Comparison of ENCODE assay signal across 1 cellular context in genomic region chr9:124350485-124351263, GRCh38.
TF ChIP-seq lines count a peak whose summit lies in the region.

No MANE protein-coding gene starts in this region.

TF ChIP-seq in HepG2, 621 proteins besides CTCF, POLR2A, EP300 and RAD21 (continued from another document and continues in another):
- TF ChIP-seq ZNF713 (CRISPR knock-in tag; IDR thresholded peaks at IDR 0.05), result no peak
- peak; percentile 49; the same call in 1 of the 2 replicates for TF ChIP-seq ZBTB33 (CRISPR knock-in tag; IDR thresholded peaks at IDR 0.05)
- TF ChIP-seq XRCC5 (optimal IDR thresholded peaks at IDR 0.05; ENCODE audit: low read length), result no peak
- peak; percentile 51; the same call in 1 of the 2 replicates for TF ChIP-seq HDAC2 (CRISPR knock-in tag; IDR thresholded peaks at IDR 0.05)
- TF ChIP-seq, protein P1, sequence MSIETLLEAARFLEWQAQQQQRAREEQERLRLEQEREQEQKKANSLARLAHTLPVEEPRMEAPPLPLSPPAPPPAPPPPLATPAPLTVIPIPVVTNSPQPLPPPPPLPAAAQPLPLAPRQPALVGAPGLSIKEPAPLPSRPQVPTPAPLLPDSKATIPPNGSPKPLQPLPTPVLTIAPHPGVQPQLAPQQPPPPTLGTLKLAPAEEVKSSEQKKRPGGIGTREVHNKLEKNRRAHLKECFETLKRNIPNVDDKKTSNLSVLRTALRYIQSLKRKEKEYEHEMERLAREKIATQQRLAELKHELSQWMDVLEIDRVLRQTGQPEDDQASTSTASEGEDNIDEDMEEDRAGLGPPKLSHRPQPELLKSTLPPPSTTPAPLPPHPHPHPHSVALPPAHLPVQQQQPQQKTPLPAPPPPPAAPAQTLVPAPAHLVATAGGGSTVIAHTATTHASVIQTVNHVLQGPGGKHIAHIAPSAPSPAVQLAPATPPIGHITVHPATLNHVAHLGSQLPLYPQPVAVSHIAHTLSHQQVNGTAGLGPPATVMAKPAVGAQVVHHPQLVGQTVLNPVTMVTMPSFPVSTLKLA (IDR thresholded peaks at IDR 0.05), result peak; percentile 24; the same call in 1 of the 2 replicates
- no peak for TF ChIP-seq TSC22D2 (CRISPR knock-in tag; IDR thresholded peaks at IDR 0.05; ENCODE audit: borderline replicate concordance)
- TF ChIP-seq ZBTB38 (CRISPR knock-in tag; IDR thresholded peaks at IDR 0.05), result 0 out of 2 replicates have a peak, but pooled peaks have one; percentile 28
- peak; percentile 44; the same call in 1 of the 2 replicates for TF ChIP-seq REL (CRISPR knock-in tag; conservative IDR thresholded peaks at IDR 0.05)
- TF ChIP-seq ZBTB26 (CRISPR knock-in tag; IDR thresholded peaks at IDR 0.05; ENCODE audit: borderline replicate concordance), result no peak
- TF ChIP-seq MXI1 (IDR thresholded peaks at IDR 0.05; ENCODE audit: borderline replicate concordance, low read depth, low read length), result peak; percentile 42; the same call in 1 of the 3 replicates
- no peak for TF ChIP-seq SMAD9 (CRISPR knock-in tag; IDR thresholded peaks at IDR 0.05)
- no peak for TF ChIP-seq SMAD3 (CRISPR knock-in tag; IDR thresholded peaks at IDR 0.05)
- no peak for TF ChIP-seq ZXDC (CRISPR knock-in tag; IDR thresholded peaks at IDR 0.05)
- TF ChIP-seq ZNF766 (CRISPR knock-in tag; IDR thresholded peaks at IDR 0.05; ENCODE audit: borderline replicate concordance), result 0 out of 2 replicates have a peak, but pooled peaks have one; percentile 23
- no peak for TF ChIP-seq RFX1 (IDR thresholded peaks at IDR 0.05)
- TF ChIP-seq HNF4A (CRISPR knock-in tag; IDR thresholded peaks at IDR 0.05), result peak; percentile 88
- no peak for TF ChIP-seq KAT7 (CRISPR knock-in tag; IDR thresholded peaks at IDR 0.05; ENCODE audit: borderline replicate concordance)
- TF ChIP-seq ATM (IDR thresholded peaks at IDR 0.05; ENCODE audit: borderline replicate concordance), result no peak
- no peak for TF ChIP-seq MAFF (IDR thresholded peaks at IDR 0.05; ENCODE audit: low read depth, low read length)
- no peak for TF ChIP-seq MBNL3 (CRISPR knock-in tag; conservative IDR thresholded peaks at IDR 0.05)
- TF ChIP-seq HOXA3 (CRISPR knock-in tag; IDR thresholded peaks at IDR 0.05), result 0 out of 2 replicates have a peak, but pooled peaks have one; percentile 28
- TF ChIP-seq TFAP4 (IDR thresholded peaks at IDR 0.05; ENCODE audit: borderline replicate concordance, low read depth), result peak; percentile 95
- TF ChIP-seq FOXO1 (CRISPR knock-in tag; IDR thresholded peaks at IDR 0.05), result 0 out of 2 replicates have a peak, but pooled peaks have one; percentile 28
- no peak for TF ChIP-seq ZNF20 (CRISPR knock-in tag; IDR thresholded peaks at IDR 0.05)
- TF ChIP-seq, protein P2, sequence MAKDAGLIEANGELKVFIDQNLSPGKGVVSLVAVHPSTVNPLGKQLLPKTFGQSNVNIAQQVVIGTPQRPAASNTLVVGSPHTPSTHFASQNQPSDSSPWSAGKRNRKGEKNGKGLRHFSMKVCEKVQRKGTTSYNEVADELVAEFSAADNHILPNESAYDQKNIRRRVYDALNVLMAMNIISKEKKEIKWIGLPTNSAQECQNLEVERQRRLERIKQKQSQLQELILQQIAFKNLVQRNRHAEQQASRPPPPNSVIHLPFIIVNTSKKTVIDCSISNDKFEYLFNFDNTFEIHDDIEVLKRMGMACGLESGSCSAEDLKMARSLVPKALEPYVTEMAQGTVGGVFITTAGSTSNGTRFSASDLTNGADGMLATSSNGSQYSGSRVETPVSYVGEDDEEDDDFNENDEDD (CRISPR knock-in tag; IDR thresholded peaks at IDR 0.05; ENCODE audit: borderline replicate concordance), result no peak
- TF ChIP-seq SOX6 (IDR thresholded peaks at IDR 0.05), result no peak
- TF ChIP-seq SOX6 (CRISPR knock-in tag; IDR thresholded peaks at IDR 0.05), result peak; percentile 54; the same call in 1 of the 2 replicates
- TF ChIP-seq FOSL1 (CRISPR knock-in tag; IDR thresholded peaks at IDR 0.05; ENCODE audit: borderline replicate concordance), result no peak
- peak; percentile 55; the same call in 1 of the 2 replicates for TF ChIP-seq SPEN (CRISPR knock-in tag; IDR thresholded peaks at IDR 0.05; ENCODE audit: low read depth)
- no peak for TF ChIP-seq EEA1 (CRISPR knock-in tag; IDR thresholded peaks at IDR 0.05; ENCODE audit: borderline replicate concordance)
- TF ChIP-seq PATZ1 (CRISPR knock-in tag; IDR thresholded peaks at IDR 0.05), result 0 out of 2 replicates have a peak, but pooled peaks have one; percentile 30
- TF ChIP-seq, protein P3, sequence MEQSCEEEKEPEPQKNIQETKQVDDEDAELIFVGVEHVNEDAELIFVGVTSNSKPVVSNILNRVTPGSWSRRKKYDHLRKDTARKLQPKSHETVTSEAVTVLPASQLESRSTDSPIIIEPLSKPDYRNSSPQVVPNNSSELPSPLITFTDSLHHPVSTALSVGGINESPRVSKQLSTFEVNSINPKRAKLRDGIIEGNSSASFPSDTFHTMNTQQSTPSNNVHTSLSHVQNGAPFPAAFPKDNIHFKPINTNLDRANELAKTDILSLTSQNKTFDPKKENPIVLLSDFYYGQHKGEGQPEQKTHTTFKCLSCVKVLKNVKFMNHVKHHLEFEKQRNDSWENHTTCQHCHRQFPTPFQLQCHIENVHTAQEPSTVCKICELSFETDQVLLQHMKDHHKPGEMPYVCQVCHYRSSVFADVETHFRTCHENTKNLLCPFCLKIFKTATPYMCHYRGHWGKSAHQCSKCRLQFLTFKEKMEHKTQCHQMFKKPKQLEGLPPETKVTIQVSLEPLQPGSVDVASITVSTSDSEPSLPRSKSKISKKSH (CRISPR knock-in tag; IDR thresholded peaks at IDR 0.05; ENCODE audit: borderline replicate concordance), result peak; percentile 28; the same call in 1 of the 2 replicates
- TF ChIP-seq, protein P4, sequence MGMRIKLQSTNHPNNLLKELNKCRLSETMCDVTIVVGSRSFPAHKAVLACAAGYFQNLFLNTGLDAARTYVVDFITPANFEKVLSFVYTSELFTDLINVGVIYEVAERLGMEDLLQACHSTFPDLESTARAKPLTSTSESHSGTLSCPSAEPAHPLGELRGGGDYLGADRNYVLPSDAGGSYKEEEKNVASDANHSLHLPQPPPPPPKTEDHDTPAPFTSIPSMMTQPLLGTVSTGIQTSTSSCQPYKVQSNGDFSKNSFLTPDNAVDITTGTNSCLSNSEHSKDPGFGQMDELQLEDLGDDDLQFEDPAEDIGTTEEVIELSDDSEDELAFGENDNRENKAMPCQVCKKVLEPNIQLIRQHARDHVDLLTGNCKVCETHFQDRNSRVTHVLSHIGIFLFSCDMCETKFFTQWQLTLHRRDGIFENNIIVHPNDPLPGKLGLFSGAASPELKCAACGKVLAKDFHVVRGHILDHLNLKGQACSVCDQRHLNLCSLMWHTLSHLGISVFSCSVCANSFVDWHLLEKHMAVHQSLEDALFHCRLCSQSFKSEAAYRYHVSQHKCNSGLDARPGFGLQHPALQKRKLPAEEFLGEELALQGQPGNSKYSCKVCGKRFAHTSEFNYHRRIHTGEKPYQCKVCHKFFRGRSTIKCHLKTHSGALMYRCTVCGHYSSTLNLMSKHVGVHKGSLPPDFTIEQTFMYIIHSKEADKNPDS (CRISPR knock-in tag; IDR thresholded peaks at IDR 0.05), result no peak
- TF ChIP-seq SALL1 (CRISPR knock-in tag; IDR thresholded peaks at IDR 0.05), result peak; percentile 67; the same call in 1 of the 2 replicates
- TF ChIP-seq TEAD3 (CRISPR knock-in tag; optimal IDR thresholded peaks at IDR 0.05; ENCODE audit: borderline replicate concordance), result no peak
- TF ChIP-seq ZNF143 (CRISPR knock-in tag; IDR thresholded peaks at IDR 0.05), result no peak
- no peak for TF ChIP-seq ZMYM3 (CRISPR knock-in tag; IDR thresholded peaks at IDR 0.05)
- no peak for TF ChIP-seq ZNF619 (CRISPR knock-in tag; IDR thresholded peaks at IDR 0.05)
- peak; percentile 94 for TF ChIP-seq RBM22 (optimal IDR thresholded peaks at IDR 0.05; ENCODE audit: low read length)
- TF ChIP-seq KDM6A (CRISPR knock-in tag; IDR thresholded peaks at IDR 0.05; ENCODE audit: low read depth), result no peak
- 0 out of 2 replicates have a peak, but pooled peaks have one; percentile 45 for TF ChIP-seq PAF1 (CRISPR knock-in tag; IDR thresholded peaks at IDR 0.05)
- 0 out of 2 replicates have a peak, but pooled peaks have one; percentile 49 for TF ChIP-seq AKAP8 (CRISPR knock-in tag; IDR thresholded peaks at IDR 0.05)
- peak; percentile 35; the same call in 1 of the 2 replicates for TF ChIP-seq NR2F6 (IDR thresholded peaks at IDR 0.05)
- TF ChIP-seq NR2F6 (CRISPR knock-in tag; IDR thresholded peaks at IDR 0.05), result peak; percentile 59
- TF ChIP-seq IKZF5 (CRISPR knock-in tag; IDR thresholded peaks at IDR 0.05), result peak; percentile 53; the same call in 1 of the 2 replicates
- no peak for TF ChIP-seq CAMTA2 (CRISPR knock-in tag; IDR thresholded peaks at IDR 0.05; ENCODE audit: borderline replicate concordance)
- no peak for TF ChIP-seq MAZ (IDR thresholded peaks at IDR 0.05; ENCODE audit: borderline replicate concordance, low read depth, low read length)
- TF ChIP-seq MAZ (CRISPR knock-in tag; IDR thresholded peaks at IDR 0.05; ENCODE audit: low read depth), result no peak
- TF ChIP-seq GFI1 (CRISPR knock-in tag; IDR thresholded peaks at IDR 0.05; ENCODE audit: borderline replicate concordance), result peak; percentile 88
- peak; percentile 47; the same call in 1 of the 2 replicates for TF ChIP-seq FOXJ3 (CRISPR knock-in tag; IDR thresholded peaks at IDR 0.05; ENCODE audit: borderline replicate concordance)
- no peak for TF ChIP-seq SNRNP70 (IDR thresholded peaks at IDR 0.05; ENCODE audit: low read depth, low read length)
- no peak for TF ChIP-seq FOXA1 (IDR thresholded peaks at IDR 0.05)
- TF ChIP-seq FOXA1 (CRISPR knock-in tag; IDR thresholded peaks at IDR 0.05), result peak; percentile 65; the same call in 1 of the 2 replicates
- no peak for TF ChIP-seq HNRNPK (IDR thresholded peaks at IDR 0.05; ENCODE audit: low read depth, low read length, poor library complexity, severe bottlenecking)
